In genomic region chr19:58519087-58519354, GRCh38 we compare ENCODE assay signal across 8 cellular contexts. TPM values are rescaled to one million over a fixed set of nuclear protein-coding genes. Genes with fewer than 3 reads are reported as not detected.
DNase-seq lines count a peak whose midpoint lies in the region; ATAC-seq, FAIRE-seq and TF ChIP-seq lines count a peak whose summit lies in the region.

No MANE protein-coding gene starts in this region.

- peak overlapping the region; percentile 92 for H3K27ac ChIP-seq in RWPE2 (ENCODE audit: poor library complexity, severe bottlenecking)

- no peaks in the 10 kb centered on the region for H3K27me3 ChIP-seq in RWPE2 (ENCODE audit: insufficient read depth, poor library complexity, severe bottlenecking)

- H3K4me3 Mint-ChIP-seq in activated naive CD8-positive, alpha-beta T cell treated with anti-CD3 and anti-CD28 coated beads, Interleukin-2, amount 10 ng/mL, durations not matched to agents 7 days and 5 days: peak overlapping the region; percentile 99
- H3K4me3 Mint-ChIP-seq in glutamatergic neuron (ENCODE audit: unreplicated experiment): peak overlapping the region; percentile 100

- FAIRE-seq in GM18507 (lab: Jason Lieb, UNC): peak; percentile 12

- H3K9me3 Mint-ChIP-seq in activated naive CD8-positive, alpha-beta T cell treated with anti-CD3 and anti-CD28 coated beads, Interleukin-2, amount 10 ng/mL, durations not matched to agents 7 days and 5 days: no peaks in the 10 kb centered on the region
- H3K9me3 Mint-ChIP-seq in glutamatergic neuron (ENCODE audit: unreplicated experiment): peaks cover 18% of the 10 kb centered on the region

- TF ChIP-seq CTCF in RWPE2 (IDR thresholded peaks at IDR 0.05; ENCODE audit: poor library complexity, severe bottlenecking) (peak; percentile 69), glutamatergic neuron (IDR thresholded peaks at IDR 0.05; ENCODE audit: partially characterized antibody, unreplicated experiment) (no peak), omental fat pad (IDR thresholded peaks at IDR 0.05) (peak in 1 of 3 donors; percentile 47)

- H3K4me1 Mint-ChIP-seq in activated naive CD8-positive, alpha-beta T cell treated with anti-CD3 and anti-CD28 coated beads, Interleukin-2, amount 10 ng/mL, durations not matched to agents 7 days and 5 days: peaks cover 36% of the 10 kb centered on the region
- peaks cover 19% of the 10 kb centered on the region for H3K4me1 Mint-ChIP-seq in glutamatergic neuron (ENCODE audit: low read depth, unreplicated experiment)

- H3K36me3 Mint-ChIP-seq in activated naive CD8-positive, alpha-beta T cell treated with anti-CD3 and anti-CD28 coated beads, Interleukin-2, amount 10 ng/mL, durations not matched to agents 7 days and 5 days: peaks cover 20% of the 10 kb centered on the region
- no peaks in the 10 kb centered on the region for H3K36me3 Mint-ChIP-seq in glutamatergic neuron (ENCODE audit: unreplicated experiment)

- H3K9me3 ChIP-seq in RWPE2 (ENCODE audit: severe bottlenecking): no peaks in the 10 kb centered on the region

- H3K36me3 ChIP-seq in RWPE2 (ENCODE audit: low read depth): peaks cover 6% of the 10 kb centered on the region

- H3K27me3 Mint-ChIP-seq in activated naive CD8-positive, alpha-beta T cell treated with anti-CD3 and anti-CD28 coated beads, Interleukin-2, amount 10 ng/mL, durations not matched to agents 7 days and 5 days: no peaks in the 10 kb centered on the region
- peaks cover 30% of the 10 kb centered on the region for H3K27me3 Mint-ChIP-seq in glutamatergic neuron (ENCODE audit: unreplicated experiment)

- in situ Hi-C loops in ACHN (cut with HindIII; ENCODE audit: low pct_ligation_motif_present, low pct_unique_long_range_greater_than_20kb, low sequenced_read_pairs): no loop called here

- POLR2A ChIA-PET in activated naive CD8-positive, alpha-beta T cell treated with anti-CD3 and anti-CD28 coated beads, Interleukin-2, amount 10 ng/mL, durations not matched to agents 7 days and 5 days (lab: Charles Lee): interaction anchor here (0.7 to 4.3 kb wide), 14 partner anchors 11 to 241 kb away, joined by 3 to 63 read pairs (median 6); partner anchors contain the start of genes CHMP2A, TRIM28, ZNF446 and ZNF497

- peak overlapping the region; percentile 92 for H3K27ac Mint-ChIP-seq in activated naive CD8-positive, alpha-beta T cell treated with anti-CD3 and anti-CD28 coated beads, Interleukin-2, amount 10 ng/mL, durations not matched to agents 7 days and 5 days
- H3K27ac Mint-ChIP-seq in glutamatergic neuron (ENCODE audit: unreplicated experiment): peak overlapping the region; percentile 100

- peak overlapping the region; percentile 54 for H3K4me3 ChIP-seq in RWPE2 (ENCODE audit: severe bottlenecking)

- ATAC-seq in RWPE2 (ENCODE audit: low read depth): peak; percentile 41
- ATAC-seq in activated naive CD8-positive, alpha-beta T cell treated with anti-CD3 and anti-CD28 coated beads, Interleukin-2, amount 10 ng/mL, durations not matched to agents 7 days and 5 days (ENCODE audit: low read depth): peak; percentile 16
- peak; percentile 46 for ATAC-seq in omental fat pad (ENCODE audit: low FRiP score)
- ATAC-seq in HG03039 (IDR thresholded peaks at IDR 0.05; ENCODE audit: unreplicated experiment): no peak

- H3K4me1 ChIP-seq in RWPE2 (ENCODE audit: insufficient read depth, poor library complexity, severe bottlenecking): peaks cover 3% of the 10 kb centered on the region

- DNase-seq in ACHN (peak; percentile 76), GM18507 (ENCODE audit: extremely low spot score, insufficient read length, low read depth) (no peak), LHCN-M2 (ENCODE audit: low read depth) (peak; percentile 69), RWPE2 (ENCODE audit: low spot score) (no peak), glutamatergic neuron (peak; percentile 81), omental fat pad (ENCODE audit: low spot score) (peak; percentile 25)
- DNase-seq in activated naive CD8-positive, alpha-beta T cell treated with anti-CD3 and anti-CD28 coated beads, Interleukin-2, amount 10 ng/mL, durations not matched to agents 7 days and 5 days: peak; percentile 67

RNA-seq across cellular contexts. Expression of gene ZBTB45, which starts 0.6 kb away (rescaled TPM):
- total RNA-seq in LHCN-M2 (2014; rRNA removed) (9.2 and 10.1 TPM in 2 replicates), glutamatergic neuron (ENCODE audit: unreplicated experiment) (27.2 TPM), omental fat pad (10 to 100 TPM in 1 of 4 donors, 1 to 10 TPM in 3; 4.6 to 10.2 (median 8.4) TPM)
- 11.2 TPM for polyA plus RNA-seq in LHCN-M2 (2012)
- 10 to 100 TPM; 18.9 to 19.5 TPM for total RNA-seq in activated naive CD8-positive, alpha-beta T cell treated with anti-CD3 and anti-CD28 coated beads, Interleukin-2, amount 10 ng/mL, durations not matched to agents 7 days and 5 days

RNA-seq across cellular contexts. Expression of gene SLC27A5, which starts 7.2 kb away (rescaled TPM):
- total RNA-seq in LHCN-M2 (2014; rRNA removed) (2.7 and 9.9 TPM in 2 replicates), glutamatergic neuron (ENCODE audit: unreplicated experiment) (7.4 TPM), omental fat pad (1 to 10 TPM; 4.5 to 8.5 (median 5.6) TPM)
- 19.3 TPM for polyA plus RNA-seq in LHCN-M2 (2012)
- total RNA-seq in activated naive CD8-positive, alpha-beta T cell treated with anti-CD3 and anti-CD28 coated beads, Interleukin-2, amount 10 ng/mL, durations not matched to agents 7 days and 5 days: 10 to 100 TPM; 13.7 to 15.4 TPM

RNA-seq across cellular contexts. Expression of gene TRIM28, which starts 24.8 kb away (rescaled TPM):
- total RNA-seq in LHCN-M2 (2014; rRNA removed): 413 and 418 TPM in 2 replicates
- polyA plus RNA-seq in LHCN-M2 (2012): 473 TPM
- total RNA-seq in activated naive CD8-positive, alpha-beta T cell treated with anti-CD3 and anti-CD28 coated beads, Interleukin-2, amount 10 ng/mL, durations not matched to agents 7 days and 5 days: 100 to 1,000 TPM; 409 to 412 TPM
- 361 TPM for total RNA-seq in glutamatergic neuron (ENCODE audit: unreplicated experiment)
- total RNA-seq in omental fat pad: 100 to 1,000 TPM; 151 to 238 (median 166) TPM

RNA-seq across cellular contexts. Expression of gene CHMP2A, which starts 35.9 kb away (rescaled TPM):
- total RNA-seq in LHCN-M2 (2014; rRNA removed) (84.8 and 125 TPM in 2 replicates), glutamatergic neuron (ENCODE audit: unreplicated experiment) (108 TPM), omental fat pad (100 to 1,000 TPM in 2 of 4 donors, 10 to 100 TPM in 2; 87.0 to 115 (median 99.6) TPM)
- 235 TPM for polyA plus RNA-seq in LHCN-M2 (2012)
- total RNA-seq in activated naive CD8-positive, alpha-beta T cell treated with anti-CD3 and anti-CD28 coated beads, Interleukin-2, amount 10 ng/mL, durations not matched to agents 7 days and 5 days: 100 to 1,000 TPM in 1 of 2 experiments, 10 to 100 TPM in 1; 99.0 to 111 TPM

RNA-seq across cellular contexts. Expression of gene UBE2M, which starts 39.4 kb away (rescaled TPM):
- total RNA-seq in LHCN-M2 (2014; rRNA removed): 66.9 and 73.9 TPM in 2 replicates
- polyA plus RNA-seq in LHCN-M2 (2012): 118 TPM
- total RNA-seq in activated naive CD8-positive, alpha-beta T cell treated with anti-CD3 and anti-CD28 coated beads, Interleukin-2, amount 10 ng/mL, durations not matched to agents 7 days and 5 days: 10 to 100 TPM; 79.5 to 81.2 TPM
- 118 TPM for total RNA-seq in glutamatergic neuron (ENCODE audit: unreplicated experiment)
- total RNA-seq in omental fat pad: 10 to 100 TPM; 19.4 to 26.2 (median 23.3) TPM

Comparison
In these comparisons a context has a peak if more than half of its experiments do, and no peak if none do; other contexts are left out.
1. DNase-seq: peak in ACHN (single experiment), LHCN-M2 (single experiment), activated naive CD8-positive, alpha-beta T cell treated with anti-CD3 and anti-CD28 coated beads, Interleukin-2, amount 10 ng/mL, durations not matched to agents 7 days and 5 days (single experiment), glutamatergic neuron (single experiment) and omental fat pad (single experiment); none in GM18507 (single experiment) and RWPE2 (single experiment).